In the genomic region with DNA sequence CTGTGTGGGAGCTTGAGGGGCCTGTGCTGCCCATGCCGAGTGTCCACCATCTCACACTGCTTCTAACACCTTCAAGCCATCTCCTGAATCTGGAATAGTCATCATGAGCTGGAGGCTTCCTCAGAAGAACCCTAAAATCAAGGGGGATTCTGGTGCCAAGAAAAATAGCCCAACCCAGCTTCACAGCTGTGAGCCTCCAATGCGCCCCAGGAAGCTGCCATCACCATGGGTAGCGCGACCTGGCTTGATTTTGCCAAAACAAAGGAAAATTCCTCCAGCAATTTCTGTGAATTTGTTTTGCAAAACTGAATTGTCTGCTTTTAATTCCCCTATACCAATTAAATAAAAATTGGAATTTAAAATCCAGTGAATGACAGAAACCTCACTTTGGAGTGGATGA, we compare ENCODE assay signal across 24 cellular contexts. TPM values are rescaled to one million over a fixed set of nuclear protein-coding genes. Genes with fewer than 3 reads are reported as not detected.
"Had no signal": no experiment of that assay in that cellular context is flagged by ENCODE, and none has a peak within 500 bp of the region (broad histone marks: within the 10 kb centered on the region; RNA-seq: fewer than 3 reads in every experiment).

No MANE protein-coding gene starts in this region.

- H2AFZ ChIP-seq: hepatocyte, neural progenitor cell, parathyroid adenoma had no signal

- H3K27ac ChIP-seq: coronary artery, hepatocyte, neural progenitor cell, parathyroid adenoma, testis, upper lobe of right lung, vagina had no signal

- H3K79me2 ChIP-seq: hepatocyte, parathyroid adenoma had no signal

- H3K9ac ChIP-seq: neural progenitor cell, parathyroid adenoma had no signal

- DNase-seq: effector CD4-positive, alpha-beta T cell; endodermal cell; foreskin melanocyte; left ventricle myocardium superior; mesenchymal stem cell; midbrain; occipital lobe; stimulated activated CD4-positive, alpha-beta T cell treated with anti-CD3 and anti-CD28 coated beads, Interleukin-4, amount 100 ng/mL, for 1 hour; stimulated activated CD8-positive, alpha-beta memory T cell treated with anti-CD3 and anti-CD28 coated beads, Interleukin-4, amount 100 ng/mL, for 48 hours; stimulated activated naive CD8-positive, alpha-beta T cell treated with anti-CD3 and anti-CD28 coated beads, Interleukin-15, Interleukin-2, amounts not matched to agents 100 U/mL and 50 U/mL, for 24 hours had no signal

- H3K27me3 ChIP-seq: testis, upper lobe of right lung, vagina had no signal

- H3K4me1 ChIP-seq: neural progenitor cell, parathyroid adenoma had no signal

- H3K4me2 ChIP-seq: hepatocyte, neural progenitor cell had no signal

- H3K9me3 ChIP-seq: testis, tibial nerve, upper lobe of right lung, vagina had no signal

- H3K36me3 ChIP-seq: neural progenitor cell, tibial nerve, upper lobe of right lung, vagina had no signal

- H3K4me3 ChIP-seq: coronary artery, hepatocyte, lung, neural progenitor cell, testis, tibial nerve, upper lobe of right lung, vagina had no signal

RNA-seq across cellular contexts. Expression of a gene that starts 6.2 kb away (rescaled TPM):
- total RNA-seq: dermis microvascular lymphatic vessel endothelial cell; endodermal cell; endothelial cell of umbilical vein; hepatocyte; kidney epithelial cell; left ventricle myocardium superior; natural killer cell treated with Interleukin-12 subunit alpha and Interleukin-12 subunit beta and Interleukin-15 and Interleukin-18, amount 100 ng/mL, for 72 hours; occipital lobe; pulmonary artery endothelial cell; tibial nerve; vagina had no signal
- polyA plus RNA-seq: endothelial cell of umbilical vein, hepatocyte had no signal

RNA-seq across cellular contexts. Expression of a gene that starts 11.2 kb away (rescaled TPM):
- total RNA-seq: dermis microvascular lymphatic vessel endothelial cell; endodermal cell; endothelial cell of umbilical vein; hepatocyte; kidney epithelial cell; left ventricle myocardium superior; natural killer cell treated with Interleukin-12 subunit alpha and Interleukin-12 subunit beta and Interleukin-15 and Interleukin-18, amount 100 ng/mL, for 72 hours; occipital lobe; pulmonary artery endothelial cell; testis; tibial nerve; upper lobe of right lung; vagina had no signal
- polyA plus RNA-seq: endothelial cell of umbilical vein, hepatocyte had no signal
